In genomic region chr3:172094621-172095557, GRCh38 we compare ENCODE assay signal across 1 cellular context.
TF ChIP-seq lines count a peak whose summit lies in the region.

No MANE protein-coding gene starts in this region.

TF ChIP-seq in GM12878, 131 proteins besides CTCF, POLR2A, EP300 and RAD21 (continued from another document and continues in another):
- TF ChIP-seq, protein P1, sequence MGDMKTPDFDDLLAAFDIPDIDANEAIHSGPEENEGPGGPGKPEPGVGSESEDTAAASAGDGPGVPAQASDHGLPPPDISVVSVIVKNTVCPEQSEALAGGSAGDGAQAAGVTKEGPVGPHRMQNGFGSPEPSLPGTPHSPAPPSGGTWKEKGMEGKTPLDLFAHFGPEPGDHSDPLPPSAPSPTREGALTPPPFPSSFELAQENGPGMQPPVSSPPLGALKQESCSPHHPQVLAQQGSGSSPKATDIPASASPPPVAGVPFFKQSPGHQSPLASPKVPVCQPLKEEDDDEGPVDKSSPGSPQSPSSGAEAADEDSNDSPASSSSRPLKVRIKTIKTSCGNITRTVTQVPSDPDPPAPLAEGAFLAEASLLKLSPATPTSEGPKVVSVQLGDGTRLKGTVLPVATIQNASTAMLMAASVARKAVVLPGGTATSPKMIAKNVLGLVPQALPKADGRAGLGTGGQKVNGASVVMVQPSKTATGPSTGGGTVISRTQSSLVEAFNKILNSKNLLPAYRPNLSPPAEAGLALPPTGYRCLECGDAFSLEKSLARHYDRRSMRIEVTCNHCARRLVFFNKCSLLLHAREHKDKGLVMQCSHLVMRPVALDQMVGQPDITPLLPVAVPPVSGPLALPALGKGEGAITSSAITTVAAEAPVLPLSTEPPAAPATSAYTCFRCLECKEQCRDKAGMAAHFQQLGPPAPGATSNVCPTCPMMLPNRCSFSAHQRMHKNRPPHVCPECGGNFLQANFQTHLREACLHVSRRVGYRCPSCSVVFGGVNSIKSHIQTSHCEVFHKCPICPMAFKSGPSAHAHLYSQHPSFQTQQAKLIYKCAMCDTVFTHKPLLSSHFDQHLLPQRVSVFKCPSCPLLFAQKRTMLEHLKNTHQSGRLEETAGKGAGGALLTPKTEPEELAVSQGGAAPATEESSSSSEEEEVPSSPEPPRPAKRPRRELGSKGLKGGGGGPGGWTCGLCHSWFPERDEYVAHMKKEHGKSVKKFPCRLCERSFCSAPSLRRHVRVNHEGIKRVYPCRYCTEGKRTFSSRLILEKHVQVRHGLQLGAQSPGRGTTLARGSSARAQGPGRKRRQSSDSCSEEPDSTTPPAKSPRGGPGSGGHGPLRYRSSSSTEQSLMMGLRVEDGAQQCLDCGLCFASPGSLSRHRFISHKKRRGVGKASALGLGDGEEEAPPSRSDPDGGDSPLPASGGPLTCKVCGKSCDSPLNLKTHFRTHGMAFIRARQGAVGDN (IDR thresholded peaks at IDR 0.05) = no peak
- TF ChIP-seq NR2C2 (IDR thresholded peaks at IDR 0.05; ENCODE audit: borderline replicate concordance, control insufficient read depth, insufficient read length, low read depth) = no peak
- TF ChIP-seq SRF (IDR thresholded peaks at IDR 0.05; ENCODE audit: low read depth in 2 of 2, low read length in 2 of 2) = no peak
- TF ChIP-seq, protein P2, sequence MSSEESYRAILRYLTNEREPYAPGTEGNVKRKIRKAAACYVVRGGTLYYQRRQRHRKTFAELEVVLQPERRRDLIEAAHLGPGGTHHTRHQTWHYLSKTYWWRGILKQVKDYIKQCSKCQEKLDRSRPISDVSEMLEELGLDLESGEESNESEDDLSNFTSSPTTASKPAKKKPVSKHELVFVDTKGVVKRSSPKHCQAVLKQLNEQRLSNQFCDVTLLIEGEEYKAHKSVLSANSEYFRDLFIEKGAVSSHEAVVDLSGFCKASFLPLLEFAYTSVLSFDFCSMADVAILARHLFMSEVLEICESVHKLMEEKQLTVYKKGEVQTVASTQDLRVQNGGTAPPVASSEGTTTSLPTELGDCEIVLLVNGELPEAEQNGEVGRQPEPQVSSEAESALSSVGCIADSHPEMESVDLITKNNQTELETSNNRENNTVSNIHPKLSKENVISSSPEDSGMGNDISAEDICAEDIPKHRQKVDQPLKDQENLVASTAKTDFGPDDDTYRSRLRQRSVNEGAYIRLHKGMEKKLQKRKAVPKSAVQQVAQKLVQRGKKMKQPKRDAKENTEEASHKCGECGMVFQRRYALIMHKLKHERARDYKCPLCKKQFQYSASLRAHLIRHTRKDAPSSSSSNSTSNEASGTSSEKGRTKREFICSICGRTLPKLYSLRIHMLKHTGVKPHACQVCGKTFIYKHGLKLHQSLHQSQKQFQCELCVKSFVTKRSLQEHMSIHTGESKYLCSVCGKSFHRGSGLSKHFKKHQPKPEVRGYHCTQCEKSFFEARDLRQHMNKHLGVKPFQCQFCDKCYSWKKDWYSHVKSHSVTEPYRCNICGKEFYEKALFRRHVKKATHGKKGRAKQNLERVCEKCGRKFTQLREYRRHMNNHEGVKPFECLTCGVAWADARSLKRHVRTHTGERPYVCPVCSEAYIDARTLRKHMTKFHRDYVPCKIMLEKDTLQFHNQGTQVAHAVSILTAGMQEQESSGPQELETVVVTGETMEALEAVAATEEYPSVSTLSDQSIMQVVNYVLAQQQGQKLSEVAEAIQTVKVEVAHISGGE (CRISPR knock-in tag; IDR thresholded peaks at IDR 0.05) = no peak
- TF ChIP-seq TAF1 (IDR thresholded peaks at IDR 0.05; ENCODE audit: borderline replicate concordance, low read depth, low read length) = no peak
- no peak for TF ChIP-seq NBN (IDR thresholded peaks at IDR 0.05)
- TF ChIP-seq, protein P3, sequence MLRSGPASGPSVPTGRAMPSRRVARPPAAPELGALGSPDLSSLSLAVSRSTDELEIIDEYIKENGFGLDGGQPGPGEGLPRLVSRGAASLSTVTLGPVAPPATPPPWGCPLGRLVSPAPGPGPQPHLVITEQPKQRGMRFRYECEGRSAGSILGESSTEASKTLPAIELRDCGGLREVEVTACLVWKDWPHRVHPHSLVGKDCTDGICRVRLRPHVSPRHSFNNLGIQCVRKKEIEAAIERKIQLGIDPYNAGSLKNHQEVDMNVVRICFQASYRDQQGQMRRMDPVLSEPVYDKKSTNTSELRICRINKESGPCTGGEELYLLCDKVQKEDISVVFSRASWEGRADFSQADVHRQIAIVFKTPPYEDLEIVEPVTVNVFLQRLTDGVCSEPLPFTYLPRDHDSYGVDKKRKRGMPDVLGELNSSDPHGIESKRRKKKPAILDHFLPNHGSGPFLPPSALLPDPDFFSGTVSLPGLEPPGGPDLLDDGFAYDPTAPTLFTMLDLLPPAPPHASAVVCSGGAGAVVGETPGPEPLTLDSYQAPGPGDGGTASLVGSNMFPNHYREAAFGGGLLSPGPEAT (IDR thresholded peaks at IDR 0.05; ENCODE audit: low read depth) = peak; percentile 33; the same call in 1 of the 2 replicates
- no peak for TF ChIP-seq RAD51 (IDR thresholded peaks at IDR 0.05)
- TF ChIP-seq TCF3 (IDR thresholded peaks at IDR 0.05; ENCODE audit: borderline replicate concordance, insufficient read depth, low read depth, low read length) = no peak
- 0 out of 2 replicates have a peak, but pooled peaks have one; percentile 29 for TF ChIP-seq NR2F1 (conservative IDR thresholded peaks at IDR 0.05)
- TF ChIP-seq CREM (IDR thresholded peaks at IDR 0.05; ENCODE audit: low read depth) = peak; percentile 40; the same call in 1 of the 2 replicates
- TF ChIP-seq ZNF274 (IDR thresholded peaks at IDR 0.05; ENCODE audit: insufficient read depth, insufficient read length) = no peak
- TF ChIP-seq SIN3A (IDR thresholded peaks at IDR 0.05; ENCODE audit: low read depth, low read length) = no peak
- no peak for TF ChIP-seq GABPA (IDR thresholded peaks at IDR 0.05; ENCODE audit: low read depth)
- TF ChIP-seq RBBP5 (conservative IDR thresholded peaks at IDR 0.05) = no peak
- TF ChIP-seq NFIC (IDR thresholded peaks at IDR 0.05; ENCODE audit: low read depth, low read length) = peak; percentile 79
- TF ChIP-seq WRNIP1 (IDR thresholded peaks at IDR 0.05; ENCODE audit: borderline replicate concordance, low read depth, low read length) = no peak
- TF ChIP-seq BMI1 (IDR thresholded peaks at IDR 0.05; ENCODE audit: borderline replicate concordance) = no peak
- TF ChIP-seq SREBF2 (IDR thresholded peaks at IDR 0.05; ENCODE audit: low read length) = no peak
- TF ChIP-seq JUNB (IDR thresholded peaks at IDR 0.05) = peak; percentile 80
- no peak for TF ChIP-seq SMC3 (IDR thresholded peaks at IDR 0.05; ENCODE audit: borderline replicate concordance, low read length)
- no peak for TF ChIP-seq KDM1A (IDR thresholded peaks at IDR 0.05; ENCODE audit: borderline replicate concordance)
- no peak for TF ChIP-seq STAT1 (conservative IDR thresholded peaks at IDR 0.05)
- no peak for TF ChIP-seq ZBTB4 (CRISPR knock-in tag; IDR thresholded peaks at IDR 0.05)
- TF ChIP-seq DPF2 (IDR thresholded peaks at IDR 0.05) = no peak
- TF ChIP-seq MYC (IDR thresholded peaks at IDR 0.05; ENCODE audit: insufficient read depth, insufficient read length, insufficient replicate concordance, low read length, severe bottlenecking) = no peak
- no peak for TF ChIP-seq TBL1XR1 (IDR thresholded peaks at IDR 0.05; ENCODE audit: low read depth, low read length)
- TF ChIP-seq MTA2 (IDR thresholded peaks at IDR 0.05; ENCODE audit: low read depth) = no peak
- TF ChIP-seq SMAD1 (IDR thresholded peaks at IDR 0.05; ENCODE audit: low read depth, partially characterized antibody) = no peak
- TF ChIP-seq, protein P4, sequence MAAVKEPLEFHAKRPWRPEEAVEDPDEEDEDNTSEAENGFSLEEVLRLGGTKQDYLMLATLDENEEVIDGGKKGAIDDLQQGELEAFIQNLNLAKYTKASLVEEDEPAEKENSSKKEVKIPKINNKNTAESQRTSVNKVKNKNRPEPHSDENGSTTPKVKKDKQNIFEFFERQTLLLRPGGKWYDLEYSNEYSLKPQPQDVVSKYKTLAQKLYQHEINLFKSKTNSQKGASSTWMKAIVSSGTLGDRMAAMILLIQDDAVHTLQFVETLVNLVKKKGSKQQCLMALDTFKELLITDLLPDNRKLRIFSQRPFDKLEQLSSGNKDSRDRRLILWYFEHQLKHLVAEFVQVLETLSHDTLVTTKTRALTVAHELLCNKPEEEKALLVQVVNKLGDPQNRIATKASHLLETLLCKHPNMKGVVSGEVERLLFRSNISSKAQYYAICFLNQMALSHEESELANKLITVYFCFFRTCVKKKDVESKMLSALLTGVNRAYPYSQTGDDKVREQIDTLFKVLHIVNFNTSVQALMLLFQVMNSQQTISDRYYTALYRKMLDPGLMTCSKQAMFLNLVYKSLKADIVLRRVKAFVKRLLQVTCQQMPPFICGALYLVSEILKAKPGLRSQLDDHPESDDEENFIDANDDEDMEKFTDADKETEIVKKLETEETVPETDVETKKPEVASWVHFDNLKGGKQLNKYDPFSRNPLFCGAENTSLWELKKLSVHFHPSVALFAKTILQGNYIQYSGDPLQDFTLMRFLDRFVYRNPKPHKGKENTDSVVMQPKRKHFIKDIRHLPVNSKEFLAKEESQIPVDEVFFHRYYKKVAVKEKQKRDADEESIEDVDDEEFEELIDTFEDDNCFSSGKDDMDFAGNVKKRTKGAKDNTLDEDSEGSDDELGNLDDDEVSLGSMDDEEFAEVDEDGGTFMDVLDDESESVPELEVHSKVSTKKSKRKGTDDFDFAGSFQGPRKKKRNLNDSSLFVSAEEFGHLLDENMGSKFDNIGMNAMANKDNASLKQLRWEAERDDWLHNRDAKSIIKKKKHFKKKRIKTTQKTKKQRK (IDR thresholded peaks at IDR 0.05; ENCODE audit: low read depth, low read length) = no peak
- TF ChIP-seq ELK1 (IDR thresholded peaks at IDR 0.05; ENCODE audit: low read depth, low read length) = no peak
- TF ChIP-seq POU2F2 (IDR thresholded peaks at IDR 0.05; ENCODE audit: borderline replicate concordance, low read depth, low read length) = no peak
- no peak for TF ChIP-seq FOXK2 (IDR thresholded peaks at IDR 0.05)
- TF ChIP-seq LARP7 (IDR thresholded peaks at IDR 0.05) = no peak
- TF ChIP-seq JUND (IDR thresholded peaks at IDR 0.05; ENCODE audit: low read depth, low read length) = no peak
- TF ChIP-seq PRDM15 (CRISPR knock-in tag; IDR thresholded peaks at IDR 0.05) = no peak
